15 cellular contexts compared by ENCODE assay signal in the genomic region with DNA sequence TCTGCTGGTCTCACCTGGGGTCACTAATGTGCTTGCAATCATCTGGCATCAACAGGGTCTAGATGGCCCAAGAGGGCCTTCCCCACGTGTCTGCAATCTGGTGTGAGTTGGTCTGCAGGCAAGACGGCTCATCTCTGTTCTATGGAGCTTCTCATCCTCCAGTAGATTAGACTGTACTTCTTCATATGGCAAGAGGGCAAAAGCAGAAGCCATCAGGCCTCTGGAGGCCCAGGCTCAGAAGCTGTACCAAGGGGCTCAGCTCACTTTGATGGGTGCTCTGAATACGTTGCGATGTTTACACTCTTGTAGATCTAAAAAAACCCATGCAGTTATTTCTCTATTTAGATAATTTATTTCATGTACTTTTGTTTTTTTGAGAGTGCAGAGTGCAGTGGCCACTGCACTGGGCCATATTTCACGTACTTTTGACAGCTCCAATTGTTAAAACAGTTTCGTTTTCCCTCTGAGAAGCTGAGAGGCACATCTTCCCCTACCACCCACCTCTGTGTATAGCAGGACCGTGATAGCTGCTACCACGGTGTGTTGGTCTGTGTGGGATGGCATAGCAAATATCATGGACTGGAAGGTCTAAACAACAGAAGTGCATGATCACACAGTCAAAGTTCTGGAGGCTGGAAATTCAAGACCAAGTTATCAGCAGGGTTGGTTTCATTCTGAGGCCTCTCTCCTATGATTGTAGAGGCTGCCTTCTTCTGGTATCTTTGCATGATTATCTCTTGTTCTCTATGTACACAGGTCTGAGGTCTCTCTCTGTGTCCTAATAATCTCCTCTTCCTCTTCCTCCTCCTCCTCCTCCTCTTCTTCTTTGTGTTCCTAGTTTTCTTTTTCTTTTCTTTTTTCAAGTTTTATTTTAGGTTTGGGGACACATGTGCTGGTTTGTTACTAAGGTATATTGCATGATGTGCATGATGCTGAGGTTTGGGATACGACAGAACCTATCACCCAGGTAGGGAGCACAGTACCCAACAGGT. TPM values are rescaled to one million over a fixed set of nuclear protein-coding genes. Genes with fewer than 3 reads are reported as not detected.
DNase-seq lines count a peak whose midpoint lies in the region; ATAC-seq, FAIRE-seq and TF ChIP-seq lines count a peak whose summit lies in the region.
"Had no signal": no experiment of that assay in that cellular context is flagged by ENCODE, and none has a peak within 500 bp of the region (broad histone marks: within the 10 kb centered on the region; RNA-seq: fewer than 3 reads in every experiment).

No MANE protein-coding gene starts in this region.

- FAIRE-seq in GM12892 (lab: Jason Lieb, UNC), result peak; percentile 30
- FAIRE-seq: A204.1, G401.6 had no signal

- no peak for TF ChIP-seq POLR2A in GM12892 (IDR thresholded peaks at IDR 0.05; ENCODE audit: low read depth, low read length)

- peaks cover 5% of the 10 kb centered on the region for H3K9me3 Mint-ChIP-seq in T-helper 1 cell treated with Interleukin-12 subunit alpha and Interleukin-12 subunit beta and Interleukin-4 antibody, amounts not matched to agents 30 μg/mL and 1 μg/mL, for 36 hours
- peaks cover 11% of the 10 kb centered on the region for H3K9me3 Mint-ChIP-seq in WTC11
- peaks cover 0 to 4% (median 0%) of the 10 kb centered on the region in 9 donors for H3K9me3 Mint-ChIP-seq in naive thymus-derived CD8-positive, alpha-beta T cell

- POLR2A ChIA-PET in WTC11 (lab: Charles Lee), result no interaction called here
- POLR2A ChIA-PET in naive thymus-derived CD8-positive, alpha-beta T cell (lab: Charles Lee), result interaction anchor here (1.0 to 1.5 kb wide), 2 partner anchors 17 to 153 kb away, joined by 7 to 8 read pairs; a partner anchor contains a TSS

- peaks cover 5% of the 10 kb centered on the region for H3K36me3 Mint-ChIP-seq in T-helper 1 cell treated with Interleukin-12 subunit alpha and Interleukin-12 subunit beta and Interleukin-4 antibody, amounts not matched to agents 30 μg/mL and 1 μg/mL, for 36 hours (ENCODE audit: low read depth)
- peaks cover 3% of the 10 kb centered on the region; the same call in 1 of the 2 replicates for H3K36me3 Mint-ChIP-seq in WTC11
- peaks cover 0 to 5% (median 3%) of the 10 kb centered on the region in 3 donors for H3K36me3 Mint-ChIP-seq in naive thymus-derived CD8-positive, alpha-beta T cell
- H3K36me3 Mint-ChIP-seq: activated naive CD4-positive, alpha-beta T cell treated with anti-CD3 and anti-CD28 coated beads, Interleukin-2, amount 50 U/mL, for 72 hours had no signal

- CTCF ChIA-PET in WTC11 (lab: Charles Lee), result interaction anchor here (0.7 to 1.2 kb wide), 3 partner anchors 17 to 200 kb away, joined by 3 to 4 read pairs (median 3); a partner anchor contains a TSS

- TF ChIP-seq CTCF in WTC11 (IDR thresholded peaks at IDR 0.05), result no peak

- peaks cover 31% of the 10 kb centered on the region for H3K4me1 Mint-ChIP-seq in T-helper 1 cell treated with Interleukin-12 subunit alpha and Interleukin-12 subunit beta and Interleukin-4 antibody, amounts not matched to agents 30 μg/mL and 1 μg/mL, for 36 hours (ENCODE audit: low read depth)
- peaks cover 10% of the 10 kb centered on the region for H3K4me1 Mint-ChIP-seq in WTC11
- H3K4me1 Mint-ChIP-seq in naive thymus-derived CD8-positive, alpha-beta T cell, result peaks cover 16 to 45% (median 39%) of the 10 kb centered on the region in 4 donors

- ATAC-seq in WTC11 (no peak), HG02852 (IDR thresholded peaks at IDR 0.05; ENCODE audit: unreplicated experiment) (no peak)
- ATAC-seq in naive thymus-derived CD8-positive, alpha-beta T cell, result peak; percentile 15 to 43

- peak overlapping the region; percentile 60 for H3K27ac Mint-ChIP-seq in T-helper 1 cell treated with Interleukin-12 subunit alpha and Interleukin-12 subunit beta and Interleukin-4 antibody, amounts not matched to agents 30 μg/mL and 1 μg/mL, for 36 hours
- 0 out of 2 replicates have a peak overlapping the region, but pooled peaks have one; percentile 46 for H3K27ac Mint-ChIP-seq in WTC11
- H3K27ac Mint-ChIP-seq in naive thymus-derived CD8-positive, alpha-beta T cell, result peak overlapping the region in 9 of 10 donors; percentile 79 to 95 (median 90)
- H3K27ac Mint-ChIP-seq: activated naive CD4-positive, alpha-beta T cell treated with anti-CD3 and anti-CD28 coated beads, Interleukin-2, amount 50 U/mL, for 72 hours had no signal

- no peaks in the 10 kb centered on the region for H3K27me3 Mint-ChIP-seq in T-helper 1 cell treated with Interleukin-12 subunit alpha and Interleukin-12 subunit beta and Interleukin-4 antibody, amounts not matched to agents 30 μg/mL and 1 μg/mL, for 36 hours (ENCODE audit: low read depth)
- H3K27me3 Mint-ChIP-seq in WTC11 (ENCODE audit: low read depth), result no peaks in the 10 kb centered on the region
- H3K27me3 Mint-ChIP-seq in naive thymus-derived CD8-positive, alpha-beta T cell, result no peaks in the 10 kb centered on the region

- no peak for DNase-seq in T-helper 1 cell
- DNase-seq in GM12892 (ENCODE audit: insufficient read length), result no peak
- no peak for DNase-seq in WTC11 (ENCODE audit: low spot score)
- peak in 2 of 10 donors; percentile 36 to 38 for DNase-seq in naive thymus-derived CD8-positive, alpha-beta T cell
- no peak for DNase-seq in NCI-H1092 treated with DMSO at 0.1 percent for 48 hours (lab: John Stamatoyannopoulos, UW)
- no peak for DNase-seq in pons (ENCODE audit: low spot score)
- DNase-seq: effector CD4-positive, alpha-beta T cell; SIG-M5; substantia nigra; T1000 had no signal

- H3K4me3 Mint-ChIP-seq in T-helper 1 cell treated with Interleukin-12 subunit alpha and Interleukin-12 subunit beta and Interleukin-4 antibody, amounts not matched to agents 30 μg/mL and 1 μg/mL, for 36 hours, result peak overlapping the region; percentile 51
- H3K4me3 Mint-ChIP-seq in WTC11, result no peak overlapping the region
- peak overlapping the region; percentile 20 to 82 (median 72) for H3K4me3 Mint-ChIP-seq in naive thymus-derived CD8-positive, alpha-beta T cell

TF ChIP-seq in WTC11, 78 proteins besides CTCF, POLR2A, EP300 and RAD21 (continues in another document):
- TF ChIP-seq CREB1 (CRISPR knock-in tag; IDR thresholded peaks at IDR 0.05) (no peak), ZNF317 (CRISPR knock-in tag; IDR thresholded peaks at IDR 0.05; ENCODE audit: borderline replicate concordance, low read depth) (no peak), ELF4 (CRISPR knock-in tag; IDR thresholded peaks at IDR 0.05; ENCODE audit: low read depth) (no peak), TCF7 (CRISPR knock-in tag; IDR thresholded peaks at IDR 0.05; ENCODE audit: low read depth) (no peak)
- TF ChIP-seq, protein P1, sequence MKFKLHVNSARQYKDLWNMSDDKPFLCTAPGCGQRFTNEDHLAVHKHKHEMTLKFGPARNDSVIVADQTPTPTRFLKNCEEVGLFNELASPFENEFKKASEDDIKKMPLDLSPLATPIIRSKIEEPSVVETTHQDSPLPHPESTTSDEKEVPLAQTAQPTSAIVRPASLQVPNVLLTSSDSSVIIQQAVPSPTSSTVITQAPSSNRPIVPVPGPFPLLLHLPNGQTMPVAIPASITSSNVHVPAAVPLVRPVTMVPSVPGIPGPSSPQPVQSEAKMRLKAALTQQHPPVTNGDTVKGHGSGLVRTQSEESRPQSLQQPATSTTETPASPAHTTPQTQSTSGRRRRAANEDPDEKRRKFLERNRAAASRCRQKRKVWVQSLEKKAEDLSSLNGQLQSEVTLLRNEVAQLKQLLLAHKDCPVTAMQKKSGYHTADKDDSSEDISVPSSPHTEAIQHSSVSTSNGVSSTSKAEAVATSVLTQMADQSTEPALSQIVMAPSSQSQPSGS (CRISPR knock-in tag; IDR thresholded peaks at IDR 0.05; ENCODE audit: borderline replicate concordance, low read depth), result no peak
- TF ChIP-seq, protein P2, sequence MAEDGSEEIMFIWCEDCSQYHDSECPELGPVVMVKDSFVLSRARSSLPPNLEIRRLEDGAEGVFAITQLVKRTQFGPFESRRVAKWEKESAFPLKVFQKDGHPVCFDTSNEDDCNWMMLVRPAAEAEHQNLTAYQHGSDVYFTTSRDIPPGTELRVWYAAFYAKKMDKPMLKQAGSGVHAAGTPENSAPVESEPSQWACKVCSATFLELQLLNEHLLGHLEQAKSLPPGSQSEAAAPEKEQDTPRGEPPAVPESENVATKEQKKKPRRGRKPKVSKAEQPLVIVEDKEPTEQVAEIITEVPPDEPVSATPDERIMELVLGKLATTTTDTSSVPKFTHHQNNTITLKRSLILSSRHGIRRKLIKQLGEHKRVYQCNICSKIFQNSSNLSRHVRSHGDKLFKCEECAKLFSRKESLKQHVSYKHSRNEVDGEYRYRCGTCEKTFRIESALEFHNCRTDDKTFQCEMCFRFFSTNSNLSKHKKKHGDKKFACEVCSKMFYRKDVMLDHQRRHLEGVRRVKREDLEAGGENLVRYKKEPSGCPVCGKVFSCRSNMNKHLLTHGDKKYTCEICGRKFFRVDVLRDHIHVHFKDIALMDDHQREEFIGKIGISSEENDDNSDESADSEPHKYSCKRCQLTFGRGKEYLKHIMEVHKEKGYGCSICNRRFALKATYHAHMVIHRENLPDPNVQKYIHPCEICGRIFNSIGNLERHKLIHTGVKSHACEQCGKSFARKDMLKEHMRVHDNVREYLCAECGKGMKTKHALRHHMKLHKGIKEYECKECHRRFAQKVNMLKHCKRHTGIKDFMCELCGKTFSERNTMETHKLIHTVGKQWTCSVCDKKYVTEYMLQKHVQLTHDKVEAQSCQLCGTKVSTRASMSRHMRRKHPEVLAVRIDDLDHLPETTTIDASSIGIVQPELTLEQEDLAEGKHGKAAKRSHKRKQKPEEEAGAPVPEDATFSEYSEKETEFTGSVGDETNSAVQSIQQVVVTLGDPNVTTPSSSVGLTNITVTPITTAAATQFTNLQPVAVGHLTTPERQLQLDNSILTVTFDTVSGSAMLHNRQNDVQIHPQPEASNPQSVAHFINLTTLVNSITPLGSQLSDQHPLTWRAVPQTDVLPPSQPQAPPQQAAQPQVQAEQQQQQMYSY (CRISPR knock-in tag; IDR thresholded peaks at IDR 0.05), result no peak

RNA-seq across cellular contexts. Expression of a gene that starts 17.0 kb away (rescaled TPM):
- not detected for polyA plus RNA-seq in GM12892 (2012; ENCODE audit: missing spikeins)
- 22.3 to 24.6 TPM (median 23.9 TPM) in 3 replicates for total RNA-seq in WTC11 (2021)
- 10 to 100 TPM; 24.3 to 24.5 TPM for total RNA-seq in naive thymus-derived CD8-positive, alpha-beta T cell
- 10 to 100 TPM; 24.5 to 45.4 (median 27.4) TPM for polyA plus RNA-seq in naive thymus-derived CD8-positive, alpha-beta T cell

Comparison
In these comparisons a context has a peak if more than half of its experiments do, and no peak if none do; other contexts are left out.
1. ATAC-seq: peak in naive thymus-derived CD8-positive, alpha-beta T cell (2 of 2); none in WTC11 (single experiment) and HG02852 (single experiment).
2. Peak in every context shown above with its lines, with median percentiles within 50 percentile points of each other: H3K27ac Mint-ChIP-seq.